16 cellular contexts compared by ENCODE assay signal in genomic region chr7:47584128-47584865, GRCh38. TPM values are rescaled to one million over a fixed set of nuclear protein-coding genes. Genes with fewer than 3 reads are reported as not detected.
DNase-seq lines count a peak whose midpoint lies in the region; ATAC-seq and TF ChIP-seq lines count a peak whose summit lies in the region.
"Had no signal": no experiment of that assay in that cellular context is flagged by ENCODE, and none has a peak within 500 bp of the region (broad histone marks: within the 10 kb centered on the region; RNA-seq: fewer than 3 reads in every experiment).

No MANE protein-coding gene starts in this region.

- H3K4me2 ChIP-seq in PC-9 (peak overlapping the region; percentile 86), skeletal muscle satellite cell (ENCODE audit: low read length) (no peak overlapping the region)
- H3K4me2 ChIP-seq: smooth muscle cell had no signal

- peaks cover 50% of the 10 kb centered on the region for H3K79me2 ChIP-seq in PC-9 (ENCODE audit: low read depth)

- H3K9me3 Mint-ChIP-seq in CD14-positive monocyte: peaks cover 0 to 5% (median 0%) of the 10 kb centered on the region in 7 donors
- H3K9me3 Mint-ChIP-seq: HFFc6 had no signal

- POLR2A ChIA-PET in PC-9 (lab: Charles Lee; ENCODE audit: unreplicated experiment): interaction anchor here (1.0 kb wide), 1 partner anchor 131 kb away, joined by 3 read pairs; no protein-coding TSS in a partner anchor

- H3K9ac ChIP-seq in skeletal muscle satellite cell (ENCODE audit: low read depth, low read length): peak overlapping the region; percentile 12

- peak overlapping the region in 4 of 7 donors; percentile 21 to 72 (median 50) for H3K27ac Mint-ChIP-seq in CD14-positive monocyte
- H3K27ac Mint-ChIP-seq: effector memory CD8-positive, alpha-beta T cell; HFFc6 had no signal

- no peaks in the 10 kb centered on the region for H4K20me1 ChIP-seq in PC-9 (ENCODE audit: insufficient read depth)

- no peak for DNase-seq in CD14-positive monocyte (ENCODE audit: low spot score)
- DNase-seq in PC-9: no peak
- DNase-seq in fibroblast of the aortic adventitia (ENCODE audit: low read depth): peak; percentile 87
- DNase-seq in inferior parietal cortex (ENCODE audit: extremely low spot score): no peak
- no peak for DNase-seq in esophagus squamous epithelium (lab: John Stamatoyannopoulos, UW)
- DNase-seq in DMS79 (lab: John Stamatoyannopoulos, UW): no peak
- DNase-seq: activated CD4-positive, alpha-beta T cell treated with anti-CD3 and anti-CD28 coated beads, Interleukin-2, amount 50 U/mL, for 48 hours; activated naive CD4-positive, alpha-beta T cell treated with anti-CD3 and anti-CD28 coated beads, Interleukin-2, amount 50 U/mL, for 16 hours; effector memory CD8-positive, alpha-beta T cell; HFFc6; Karpas-422; NCI-H1436 had no signal

- peaks cover 0 to 7% of the 10 kb centered on the region in 2 donors for H3K36me3 Mint-ChIP-seq in CD14-positive monocyte

- H3F3A ChIP-seq in PC-9 (ENCODE audit: insufficient read depth, low read depth): peaks cover 68% of the 10 kb centered on the region

- BruUV-seq in PC-9 (replicated peaks; lab: Mats Ljungman, UMichigan): no TSS peak

- H3K4me1 ChIP-seq in PC-9 (replicated peaks; ENCODE audit: insufficient read depth): peaks cover 80% of the 10 kb centered on the region
- peaks cover 41% of the 10 kb centered on the region for H3K4me1 ChIP-seq in skeletal muscle satellite cell (ENCODE audit: control insufficient read depth, insufficient read depth, low read length)
- peaks cover 19 to 76% (median 25%) of the 10 kb centered on the region in 3 donors for H3K4me1 ChIP-seq in esophagus squamous epithelium

- peaks cover 4 to 6% (median 6%) of the 10 kb centered on the region in 3 donors for H3K27me3 Mint-ChIP-seq in CD14-positive monocyte (ENCODE audit: low read depth in 3 of 3)

- H3K9me3 ChIP-seq in PC-9 (ENCODE audit: insufficient read depth, low read depth): no peaks in the 10 kb centered on the region
- H3K9me3 ChIP-seq in skeletal muscle satellite cell (replicated peaks; ENCODE audit: low read length): no peaks in the 10 kb centered on the region
- H3K9me3 ChIP-seq in esophagus squamous epithelium: no peaks in the 10 kb centered on the region

- WGBS in esophagus squamous epithelium, 2 donors: 33 to 81% methylated on average over 5 to 10 of the region's 10 CpGs

- H3K4me1 Mint-ChIP-seq in CD14-positive monocyte: peaks cover 80% of the 10 kb centered on the region

- H3K27ac ChIP-seq in PC-9 (peak overlapping the region; percentile 87), esophagus squamous epithelium (no peak overlapping the region)
- H3K27ac ChIP-seq: cardiac muscle cell had no signal

- H3K27me3 ChIP-seq in PC-9 (ENCODE audit: insufficient read depth, low read depth) (no peaks in the 10 kb centered on the region), skeletal muscle satellite cell (ENCODE audit: control insufficient read depth, insufficient read depth, low read length) (no peaks in the 10 kb centered on the region), esophagus squamous epithelium (peaks cover 0 to 68% (median 0%) of the 10 kb centered on the region in 4 donors)

- H3K4me3 ChIP-seq in PC-9 (peak overlapping the region; percentile 65; the same call in 1 of the 2 replicates), fibroblast of the aortic adventitia (ENCODE audit: low read depth, low read length) (no peak overlapping the region), skeletal muscle satellite cell (ENCODE audit: low read length) (no peak overlapping the region), esophagus squamous epithelium (no peak overlapping the region)
- H3K4me3 ChIP-seq: cardiac muscle cell, smooth muscle cell had no signal

- H3K9me2 ChIP-seq in PC-9 (ENCODE audit: insufficient read depth): no peaks in the 10 kb centered on the region

- H2AFZ ChIP-seq in PC-9: no peak overlapping the region

- CTCF ChIA-PET in PC-9 (lab: Charles Lee): interaction anchor here (0.6 kb wide), 1 partner anchor 19 kb away, joined by 3 read pairs; no protein-coding TSS in a partner anchor

- H3K36me3 ChIP-seq in PC-9 (ENCODE audit: low read depth) (peaks cover 6% of the 10 kb centered on the region), skeletal muscle satellite cell (ENCODE audit: insufficient read depth, low read length) (peaks cover 2% of the 10 kb centered on the region), esophagus squamous epithelium (no peaks in the 10 kb centered on the region)
- H3K36me3 ChIP-seq: cardiac muscle cell had no signal

- H3K4me3 Mint-ChIP-seq in CD14-positive monocyte: no peak overlapping the region
- H3K4me3 Mint-ChIP-seq: effector memory CD8-positive, alpha-beta T cell; HFFc6 had no signal

- TF ChIP-seq CTCF in CD14-positive monocyte (IDR thresholded peaks at IDR 0.05) (no peak), PC-9 (conservative IDR thresholded peaks at IDR 0.05) (no peak), fibroblast of the aortic adventitia (IDR thresholded peaks at IDR 0.05; ENCODE audit: insufficient read depth, low read length) (no peak), esophagus squamous epithelium (IDR thresholded peaks at IDR 0.05) (no peak)

- ATAC-seq in HG02759 (IDR thresholded peaks at IDR 0.05; ENCODE audit: unreplicated experiment): no peak
- ATAC-seq: effector memory CD8-positive, alpha-beta T cell had no signal

- intact Hi-C loops in CD14-positive monocyte (cut with micrococcal nuclease): no loop called here
- intact Hi-C loops in PC-9 (cut with micrococcal nuclease; ENCODE audit: unreplicated experiment): no loop called here
- intact Hi-C loops in esophagus squamous epithelium (cut with DNase I): no loop called here

- no peak for TF ChIP-seq POLR2A in esophagus squamous epithelium (IDR thresholded peaks at IDR 0.05)

RNA-seq across cellular contexts. Expression of gene TNS3, which starts 2.4 kb away (rescaled TPM):
- polyA plus RNA-seq in CD14-positive monocyte: 1 to 10 TPM; 5.2 to 7.9 TPM
- 111 and 143 TPM in 2 replicates for total RNA-seq in PC-9 (2021)
- 7.1 and 28.3 TPM in 2 replicates for total RNA-seq in fibroblast of the aortic adventitia (ENCODE audit: low replicate concordance)
- 9.9 and 11.4 TPM in 2 replicates for total RNA-seq in skeletal muscle satellite cell (2012; rRNA removed)
- 10 to 100 TPM in 2 of 4 donors, 1 to 10 TPM in 2; 6.6 to 16.0 (median 9.6) TPM for total RNA-seq in esophagus squamous epithelium
